Comparison of ENCODE assay signal across 8 cellular contexts in the genomic region with DNA sequence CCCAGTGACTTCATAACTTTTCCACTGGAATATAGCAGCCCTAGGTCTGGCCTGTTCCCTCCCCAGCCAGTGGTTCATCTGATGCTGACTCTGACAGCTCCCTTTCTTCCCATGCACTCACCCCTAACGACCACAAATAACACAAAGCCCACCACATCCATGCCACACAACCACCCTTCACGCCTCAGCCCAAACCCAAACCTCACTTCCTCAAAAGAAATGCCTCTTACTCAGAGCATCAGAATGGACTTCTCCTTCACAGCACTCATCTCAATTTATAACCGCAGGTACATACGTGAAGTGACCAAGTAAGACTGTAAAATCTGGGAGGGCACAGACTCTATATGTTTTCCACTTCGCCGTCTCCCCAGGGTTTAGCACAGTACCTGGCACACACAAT. TPM values are rescaled to one million over a fixed set of nuclear protein-coding genes. Genes with fewer than 3 reads are reported as not detected.
DNase-seq lines count a peak whose midpoint lies in the region; ATAC-seq and TF ChIP-seq lines count a peak whose summit lies in the region.

No MANE protein-coding gene starts in this region.

- peak overlapping the region; percentile 21; the same call in 1 of the 2 replicates for H3K27ac Mint-ChIP-seq in WTC11

- DNase-seq in cardiac muscle cell (ENCODE audit: low read depth in 1 of 2, low spot score in 1 of 2) (no peak), left ventricle myocardium superior (no peak), WTC11 (ENCODE audit: low spot score) (no peak), fibroblast of pulmonary artery (ENCODE audit: low read depth) (no peak), occipital lobe (lab: John Stamatoyannopoulos, UW) (no peak), hippocampal formation (lab: John Stamatoyannopoulos, UW) (no peak)

- peaks cover 25% of the 10 kb centered on the region for H3K36me3 ChIP-seq in cardiac muscle cell
- peaks cover 22 to 35% (median 25%) of the 10 kb centered on the region in 3 donors for H3K36me3 ChIP-seq in skeletal muscle tissue (ENCODE audit: control insufficient read depth in 3 of 3, insufficient read depth in 3 of 3, low read length in 3 of 3)

- POLR2A ChIA-PET in WTC11 (lab: Charles Lee): interaction anchor here (0.7 to 1.0 kb wide), 2 partner anchors 8 to 32 kb away, joined by 3 to 5 read pairs; no protein-coding TSS in a partner anchor

- ATAC-seq in left ventricle myocardium superior: no peak
- ATAC-seq in WTC11: no peak
- ATAC-seq in HG03442 (IDR thresholded peaks at IDR 0.05; ENCODE audit: unreplicated experiment): no peak

- H3K9me3 ChIP-seq in cardiac muscle cell (ENCODE audit: low read depth) (no peaks in the 10 kb centered on the region), skeletal muscle tissue (ENCODE audit: control insufficient read depth in 3 of 3, low read length in 3 of 3) (no peaks in the 10 kb centered on the region)

- H3K36me3 Mint-ChIP-seq in WTC11: peaks cover 19% of the 10 kb centered on the region

- H3K27me3 Mint-ChIP-seq in WTC11 (ENCODE audit: low read depth): peaks cover 2% of the 10 kb centered on the region; the same call in 1 of the 2 replicates

- no peaks in the 10 kb centered on the region for H3K9me3 Mint-ChIP-seq in WTC11

- H3K27me3 ChIP-seq in cardiac muscle cell: no peaks in the 10 kb centered on the region
- H3K27me3 ChIP-seq in skeletal muscle tissue (ENCODE audit: control insufficient read depth in 3 of 3, insufficient read depth in 3 of 3, low read length in 3 of 3): no peaks in the 10 kb centered on the region

- H3K4me3 ChIP-seq in cardiac muscle cell (peak overlapping the region; percentile 42), fibroblast of pulmonary artery (replicated peaks; ENCODE audit: low read depth, low read length) (peak overlapping the region; percentile 99), skeletal muscle tissue (ENCODE audit: low read length in 3 of 3) (peak overlapping the region; percentile 99 to 100 (median 99))

- peak overlapping the region; percentile 98 for H3K4me3 Mint-ChIP-seq in WTC11

- H3K4me1 Mint-ChIP-seq in WTC11: peaks cover 16% of the 10 kb centered on the region

- intact Hi-C loops in left ventricle myocardium superior (cut with micrococcal nuclease): no loop called here

- no peak for TF ChIP-seq CTCF in cardiac muscle cell (IDR thresholded peaks at IDR 0.05; ENCODE audit: low read depth, low read length)
- TF ChIP-seq CTCF in WTC11 (IDR thresholded peaks at IDR 0.05): no peak
- TF ChIP-seq CTCF in fibroblast of pulmonary artery (IDR thresholded peaks at IDR 0.05; ENCODE audit: low read length, missing control alignments): no peak

- peak overlapping the region in 2 of 3 donors; percentile 97 for H3K9ac ChIP-seq in skeletal muscle tissue (ENCODE audit: low read depth in 1 of 3, low read length in 3 of 3)

- CTCF ChIA-PET in WTC11 (lab: Charles Lee): interaction anchor here (1.0 to 2.0 kb wide), 3 partner anchors 10 to 307 kb away, joined by 3 to 15 read pairs (median 3); no protein-coding TSS in a partner anchor

- no peak overlapping the region for H3K27ac ChIP-seq in cardiac muscle cell
- peak overlapping the region; percentile 86 for H3K27ac ChIP-seq in skeletal muscle tissue (ENCODE audit: low read depth, low read length)

- H3K4me1 ChIP-seq in cardiac muscle cell (ENCODE audit: low read depth) (no peaks in the 10 kb centered on the region), skeletal muscle tissue (ENCODE audit: control insufficient read depth in 3 of 3, insufficient read depth in 3 of 3, low read length in 3 of 3) (peaks cover 25 to 31% (median 28%) of the 10 kb centered on the region in 3 donors)

TF ChIP-seq in WTC11, 78 proteins besides CTCF, POLR2A, EP300 and RAD21:
- no peak for TF ChIP-seq RELA (CRISPR knock-in tag; IDR thresholded peaks at IDR 0.05; ENCODE audit: borderline replicate concordance)
- TF ChIP-seq NFATC4 (CRISPR knock-in tag; IDR thresholded peaks at IDR 0.05): no peak
- no peak for TF ChIP-seq ZNF416 (CRISPR knock-in tag; IDR thresholded peaks at IDR 0.05)
- no peak for TF ChIP-seq FOXP1 (CRISPR knock-in tag; IDR thresholded peaks at IDR 0.05; ENCODE audit: borderline replicate concordance)
TF ChIP-seq in WTC11: peak in this region for 0.

RNA-seq across cellular contexts. Expression of a gene that starts 1.1 kb away (rescaled TPM):
- total RNA-seq in cardiac muscle cell (22.9 and 32.0 TPM in 2 replicates), left ventricle myocardium superior (17.8 TPM), WTC11 (2021) (20.7 to 24.2 TPM (median 21.5 TPM) in 3 replicates), skeletal muscle tissue (30.3 TPM), occipital lobe (70.8 TPM)
- polyA plus RNA-seq in cardiac muscle cell: 22.6 and 33.1 TPM in 2 replicates

RNA-seq across cellular contexts. Expression of a gene that starts 32.8 kb away (rescaled TPM):
- total RNA-seq in cardiac muscle cell (42.1 and 47.6 TPM in 2 replicates), left ventricle myocardium superior (153 TPM), WTC11 (2021) (69.7 to 72.7 TPM (median 70.1 TPM) in 3 replicates), skeletal muscle tissue (8.4 TPM), occipital lobe (17.8 TPM)
- polyA plus RNA-seq in cardiac muscle cell: 96.9 and 104 TPM in 2 replicates

Comparison
In these comparisons a context has a peak if more than half of its experiments do, and no peak if none do; other contexts are left out.
1. H3K4me3 ChIP-seq: peak in every context shown above with its lines; median percentile 99 in fibroblast of pulmonary artery; 99 in skeletal muscle tissue; 42 in cardiac muscle cell.